ENCODE assay signal across 8 cellular contexts in the genomic region with DNA sequence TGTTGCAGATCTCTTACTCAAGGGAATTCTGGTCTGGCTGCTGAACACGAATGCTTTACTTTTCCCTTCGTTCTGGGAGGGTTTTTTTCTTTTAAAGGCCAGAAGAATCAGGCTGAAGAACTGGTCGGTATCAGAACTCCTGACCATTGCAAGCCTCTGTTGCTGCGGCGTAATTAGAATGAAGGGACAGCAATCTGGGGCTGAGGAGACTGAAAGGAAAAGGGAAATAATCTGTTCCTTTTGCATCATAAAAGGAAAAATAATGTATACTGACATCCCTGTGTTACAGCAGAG. TPM values are rescaled to one million over a fixed set of nuclear protein-coding genes. Genes with fewer than 3 reads are reported as not detected.
DNase-seq lines count a peak whose midpoint lies in the region; ATAC-seq, FAIRE-seq and TF ChIP-seq lines count a peak whose summit lies in the region.

No MANE protein-coding gene starts in this region.

- H2BK12ac ChIP-seq in mesenchymal stem cell (ENCODE audit: low read length in 2 of 2), result peak overlapping the region in 1 of 2 experiments; percentile 8

- H3K4me3 ChIP-seq in bronchial epithelial cell (ENCODE audit: low read depth, low read length) (peak overlapping the region; percentile 72), mesenchymal stem cell (ENCODE audit: insufficient read depth in 1 of 2, low read depth in 1 of 2, low read length in 2 of 2) (peak overlapping the region; percentile 76 to 92), aorta (ENCODE audit: low read length in 2 of 2) (peak overlapping the region; percentile 65 to 68)

- H2AK5ac ChIP-seq in mesenchymal stem cell (ENCODE audit: low read length, severe bottlenecking), result no peak overlapping the region

- H2BK15ac ChIP-seq in mesenchymal stem cell (ENCODE audit: low read depth, poor library complexity, severe bottlenecking), result no peak overlapping the region

- H2BK5ac ChIP-seq in mesenchymal stem cell (ENCODE audit: low read depth, low read length, poor library complexity, severe bottlenecking), result no peak overlapping the region

- H4K8ac ChIP-seq in mesenchymal stem cell (ENCODE audit: low read length), result no peak overlapping the region

- DNase-seq in A172 (ENCODE audit: low spot score) (peak; percentile 19), HS-5 (ENCODE audit: low read depth) (peak; percentile 2), bronchial epithelial cell (ENCODE audit: low read depth) (peak; percentile 26), mesenchymal stem cell (peak; percentile 66), aorta (no peak), germinal center (ENCODE audit: low spot score) (no peak), nucleus accumbens (lab: John Stamatoyannopoulos, UW) (no peak)

- WGBS in mesenchymal stem cell, result 0% methylated on average over 5 of the region's 5 CpGs
- 1 to 2% methylated on average over 5 of the region's 5 CpGs for WGBS in aorta, 2 donors

- H3K9me3 ChIP-seq in mesenchymal stem cell (ENCODE audit: control insufficient read depth, low read length), result no peaks in the 10 kb centered on the region
- no peaks in the 10 kb centered on the region for H3K9me3 ChIP-seq in aorta (ENCODE audit: control insufficient read depth, low read length)

- H3K4me1 ChIP-seq in mesenchymal stem cell (ENCODE audit: control insufficient read depth, insufficient read depth, low read depth, low read length) (peaks cover 2% of the 10 kb centered on the region), aorta (ENCODE audit: control insufficient read depth in 1 of 2, insufficient read depth in 2 of 2, low read length in 2 of 2) (peaks cover 0 to 3% of the 10 kb centered on the region in 2 donors)

- peak overlapping the region; percentile 20 for H4K91ac ChIP-seq in mesenchymal stem cell (ENCODE audit: low read length)

- no peak overlapping the region for H2BK120ac ChIP-seq in mesenchymal stem cell (ENCODE audit: low read depth, low read length)

- H3K27ac ChIP-seq in mesenchymal stem cell (ENCODE audit: low read length, poor library complexity, severe bottlenecking) (peak overlapping the region; percentile 43), aorta (ENCODE audit: low read depth in 1 of 2, low read length in 2 of 2) (peak overlapping the region; percentile 6 to 89)

- H3K36me3 ChIP-seq in bronchial epithelial cell (ENCODE audit: control insufficient read depth, insufficient read depth, low read length) (no peaks in the 10 kb centered on the region), mesenchymal stem cell (ENCODE audit: control insufficient read depth in 1 of 2, insufficient read depth in 2 of 2, low read depth in 1 of 2, low read length in 2 of 2) (peaks cover 0 to 11% of the 10 kb centered on the region in 2 experiments), aorta (ENCODE audit: control insufficient read depth in 1 of 2, insufficient read depth in 2 of 2, low read length in 1 of 2) (no peaks in the 10 kb centered on the region)

- H3K27me3 ChIP-seq in bronchial epithelial cell (ENCODE audit: control insufficient read depth, insufficient read depth, low read length) (no peaks in the 10 kb centered on the region), mesenchymal stem cell (ENCODE audit: control insufficient read depth in 1 of 2, insufficient read depth in 1 of 2, low read length in 2 of 2) (peaks cover 0 to 10% of the 10 kb centered on the region in 2 experiments), aorta (ENCODE audit: control insufficient read depth in 1 of 2, insufficient read depth in 2 of 2, low read length in 1 of 2) (no peaks in the 10 kb centered on the region)

- H3K9ac ChIP-seq in mesenchymal stem cell (ENCODE audit: low read length), result peak overlapping the region; percentile 93

- H3K14ac ChIP-seq in mesenchymal stem cell (ENCODE audit: low read length in 2 of 2), result peak overlapping the region in 1 of 2 experiments; percentile 91

- H3K4me2 ChIP-seq in mesenchymal stem cell (ENCODE audit: low read length, poor library complexity, severe bottlenecking), result peak overlapping the region; percentile 24

- H3K79me1 ChIP-seq in mesenchymal stem cell (replicated peaks; ENCODE audit: low read length, poor library complexity, severe bottlenecking), result peaks cover 11% of the 10 kb centered on the region

- TF ChIP-seq CTCF in bronchial epithelial cell (IDR thresholded peaks at IDR 0.05; ENCODE audit: insufficient read depth, low read length, severe bottlenecking), result no peak

- ATAC-seq in aorta (ENCODE audit: low FRiP score), result no peak
- ATAC-seq in GM21515 (IDR thresholded peaks at IDR 0.05; ENCODE audit: unreplicated experiment), result no peak

- H2AFZ ChIP-seq in mesenchymal stem cell (ENCODE audit: low read depth, low read length), result no peak overlapping the region

- FAIRE-seq in bronchial epithelial cell (lab: Jason Lieb, UNC), result no peak

- H3K4ac ChIP-seq in mesenchymal stem cell (ENCODE audit: low read depth in 1 of 2, low read length in 2 of 2), result peak overlapping the region in 1 of 2 experiments; percentile 87

- no peak overlapping the region for H3K23ac ChIP-seq in mesenchymal stem cell (ENCODE audit: low read length in 2 of 2)

- H3K18ac ChIP-seq in mesenchymal stem cell (ENCODE audit: low read depth in 1 of 2, low read length in 2 of 2), result peak overlapping the region; percentile 14 to 98

- intact Hi-C loops in aorta (cut with DNase I), result no loop called here

RNA-seq across cellular contexts. Expression of a gene that starts 0.7 kb away (rescaled TPM):
- total RNA-seq in A172 (2014; rRNA removed; shearing (Covaris generic)), result 16.0 and 25.6 TPM in 2 replicates
- 55.3 and 73.6 TPM in 2 replicates for total RNA-seq in bronchial epithelial cell
- 123 TPM for polyA plus RNA-seq in mesenchymal stem cell (2013, experiment 1 of 2)
- polyA plus RNA-seq in mesenchymal stem cell (2013, experiment 2 of 2), result 132 TPM
- total RNA-seq in aorta, result 10 to 100 TPM; 24.4 to 27.3 TPM
- polyA plus RNA-seq in aorta, result 10 to 100 TPM; 11.2 to 20.0 TPM

Comparison
In these comparisons a context has a peak if more than half of its experiments do, and no peak if none do; other contexts are left out.
1. DNase-seq: peak in A172 (single experiment), HS-5 (single experiment), bronchial epithelial cell (single experiment) and mesenchymal stem cell (single experiment); none in aorta (0 of 2), germinal center (single experiment) and nucleus accumbens (0 of 56).
2. Peak in every context shown above with its lines, with median percentiles within 50 percentile points of each other: H3K4me3 ChIP-seq.